In the genomic region with DNA sequence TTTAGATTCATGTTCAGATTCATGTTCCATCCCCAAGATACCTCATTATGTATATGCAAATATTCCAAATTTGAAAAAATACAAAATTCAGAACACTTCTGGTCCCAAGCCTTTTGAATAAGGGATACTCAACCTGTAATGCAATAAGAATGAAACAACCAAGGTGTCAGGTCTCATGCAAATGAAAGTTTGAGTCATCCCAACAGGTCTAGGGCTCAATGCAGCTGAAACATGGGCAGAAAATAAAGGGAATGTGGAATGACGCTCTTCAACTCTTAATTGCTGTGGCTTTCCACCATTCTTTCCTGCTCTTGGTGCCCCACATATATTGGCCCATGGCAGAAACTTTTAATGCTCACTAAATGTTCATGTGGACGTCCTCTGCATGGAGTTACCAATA, we compare ENCODE assay signal across 33 cellular contexts.
"Had no signal": no experiment of that assay in that cellular context is flagged by ENCODE, and none has a peak within 500 bp of the region (broad histone marks: within the 10 kb centered on the region; RNA-seq: fewer than 3 reads in every experiment).

No MANE protein-coding gene starts in this region.

- H3K27ac Mint-ChIP-seq: activated B cell treated with CpG ODN at 0.5 μM for 24 hours; activated CD4-positive, alpha-beta memory T cell treated with anti-CD3 and anti-CD28 coated beads, Interleukin-2, amount 10 ng/mL, durations not matched to agents 7 days and 5 days; activated CD8-positive, alpha-beta memory T cell treated with anti-CD3 and anti-CD28 coated beads, Interleukin-2, amount 10 ng/mL, durations not matched to agents 7 days and 5 days; activated naive CD8-positive, alpha-beta T cell treated with anti-CD3 and anti-CD28 coated beads for 36 hours; activated T-helper 17 cell treated with anti-CD3 and anti-CD28 coated beads, Interleukin-2, amount 50 U/mL, for 72 hours had no signal

- H3K4me1 ChIP-seq: Peyer's patch had no signal

- H3K4me1 Mint-ChIP-seq: activated B cell treated with CpG ODN at 0.5 μM for 24 hours; activated CD4-positive, alpha-beta memory T cell treated with anti-CD3 and anti-CD28 coated beads, Interleukin-2, amount 10 ng/mL, durations not matched to agents 7 days and 5 days; activated CD8-positive, alpha-beta memory T cell treated with anti-CD3 and anti-CD28 coated beads, Interleukin-2, amount 10 ng/mL, durations not matched to agents 7 days and 5 days; activated naive CD8-positive, alpha-beta T cell treated with anti-CD3 and anti-CD28 coated beads for 36 hours; activated T-helper 17 cell treated with anti-CD3 and anti-CD28 coated beads, Interleukin-2, amount 50 U/mL, for 72 hours; central memory CD8-positive, alpha-beta T cell had no signal

- ATAC-seq: activated CD8-positive, alpha-beta memory T cell treated with anti-CD3 and anti-CD28 coated beads, Interleukin-2, amount 10 ng/mL, durations not matched to agents 7 days and 5 days; activated T-helper 17 cell treated with anti-CD3 and anti-CD28 coated beads, Interleukin-2, amount 50 U/mL, for 72 hours; K562; SK-N-SH treated with all-trans-retinoic acid at 6 μM for 48 hours had no signal

- H3K4me3 ChIP-seq: cardiac muscle cell, K562, Peyer's patch had no signal

- H3K9me3 ChIP-seq: Peyer's patch had no signal

- H3K27me3 ChIP-seq: brain microvascular endothelial cell, cardiac muscle cell, Peyer's patch had no signal

- H3K36me3 ChIP-seq: brain microvascular endothelial cell, cardiac muscle cell, Peyer's patch had no signal

- H3K9me3 Mint-ChIP-seq: activated B cell treated with CpG ODN at 0.5 μM for 24 hours; activated naive CD8-positive, alpha-beta T cell treated with anti-CD3 and anti-CD28 coated beads for 36 hours; central memory CD8-positive, alpha-beta T cell had no signal

- DNase-seq: activated B cell treated with CpG ODN at 0.5 μM for 24 hours; activated CD4-positive, alpha-beta memory T cell treated with anti-CD3 and anti-CD28 coated beads, Interleukin-2, amount 10 ng/mL, durations not matched to agents 7 days and 5 days; activated CD4-positive, alpha-beta T cell treated with anti-CD3 and anti-CD28 coated beads for 1 hour; activated CD4-positive, alpha-beta T cell treated with anti-CD3 and anti-CD28 coated beads for 48 hours; activated CD8-positive, alpha-beta memory T cell treated with anti-CD3 and anti-CD28 coated beads for 24 hours; activated CD8-positive, alpha-beta memory T cell treated with anti-CD3 and anti-CD28 coated beads, Interleukin-2, amount 10 ng/mL, durations not matched to agents 7 days and 5 days; activated CD8-positive, alpha-beta memory T cell treated with anti-CD3 and anti-CD28 coated beads, Interleukin-2, amount 50 U/mL, for 48 hours; activated effector memory CD4-positive, alpha-beta T cell treated with anti-CD3 and anti-CD28 coated beads, Interleukin-2, amount 50 U/mL, for 16 hours; activated naive CD4-positive, alpha-beta T cell; activated naive CD4-positive, alpha-beta T cell treated with anti-CD3 and anti-CD28 coated beads, Interleukin-2, amount 50 U/mL, for 16 hours; activated naive CD8-positive, alpha-beta T cell treated with anti-CD3 and anti-CD28 coated beads for 36 hours; activated T-cell treated with anti-CD3 and anti-CD28 coated beads, Interleukin-2, amount 50 U/mL, for 48 hours; amniotic stem cell; aorta; brain microvascular endothelial cell; NCI-H1105; NCI-H1417 treated with DMSO at 0.1 percent for 48 hours; NCI-H187 treated with DMSO at 0.1 percent for 48 hours; NCI-H2081; NCI-H345; NCI-H524 treated with DMSO at 0.1 percent for 48 hours; Peyer's patch; RPMI8226; SHP77 treated with DMSO at 0.1 percent for 48 hours; T-helper 1 cell; T-helper 2 cell; T-helper 9 cell had no signal

- H3K4me3 Mint-ChIP-seq: activated B cell treated with CpG ODN at 0.5 μM for 24 hours; activated CD4-positive, alpha-beta memory T cell treated with anti-CD3 and anti-CD28 coated beads, Interleukin-2, amount 10 ng/mL, durations not matched to agents 7 days and 5 days; activated CD8-positive, alpha-beta memory T cell treated with anti-CD3 and anti-CD28 coated beads, Interleukin-2, amount 10 ng/mL, durations not matched to agents 7 days and 5 days; activated naive CD8-positive, alpha-beta T cell treated with anti-CD3 and anti-CD28 coated beads for 36 hours; activated T-helper 17 cell treated with anti-CD3 and anti-CD28 coated beads, Interleukin-2, amount 50 U/mL, for 72 hours; central memory CD8-positive, alpha-beta T cell had no signal

- H3K36me3 Mint-ChIP-seq: activated CD8-positive, alpha-beta memory T cell treated with anti-CD3 and anti-CD28 coated beads, Interleukin-2, amount 10 ng/mL, durations not matched to agents 7 days and 5 days; activated naive CD8-positive, alpha-beta T cell treated with anti-CD3 and anti-CD28 coated beads for 36 hours had no signal

- H3K27ac ChIP-seq: brain microvascular endothelial cell, cardiac muscle cell, Peyer's patch, VCaP had no signal
